Comparison of ENCODE assay signal across 20 cellular contexts in genomic region chr6:44609051-44609612, GRCh38.
"Had no signal": no experiment of that assay in that cellular context is flagged by ENCODE, and none has a peak within 500 bp of the region (broad histone marks: within the 10 kb centered on the region; RNA-seq: fewer than 3 reads in every experiment).

No MANE protein-coding gene starts in this region.

- H3K9me3 Mint-ChIP-seq: IgD-negative memory B cell had no signal

- H3K4me3 Mint-ChIP-seq: IgD-negative memory B cell had no signal

- FAIRE-seq: RCC 7860 had no signal

- H3K9me3 ChIP-seq: MG63 had no signal

- H3K4me1 Mint-ChIP-seq: IgD-negative memory B cell had no signal

- DNase-seq: KBM-7, MG63, NCI-H1092, NCI-H1105 treated with DMSO at 0.1 percent for 48 hours, NCI-H1417 treated with DMSO at 0.1 percent for 48 hours, NCI-H146, NCI-H187, NCI-H2029, NCI-H2081 treated with DMSO at 0.1 percent for 48 hours, NCI-H2227 treated with DMSO at 0.1 percent for 48 hours, NCI-H524, NCI-H526 treated with DMSO at 0.1 percent for 48 hours, NCI-H774, Right ventricle myocardium superior, RPMI8226, SIG-M5 had no signal

- H3K27ac Mint-ChIP-seq: IgD-negative memory B cell had no signal

- H3K36me3 Mint-ChIP-seq: IgD-negative memory B cell had no signal

- H3K27ac ChIP-seq: SJSA1, SK-N-MC had no signal

- H3K4me3 ChIP-seq: MG63, SJSA1, SK-N-MC had no signal

- H3K36me3 ChIP-seq: MG63, SJSA1 had no signal

- H3K27me3 ChIP-seq: SJSA1 had no signal
